ENCODE assay signal across 9 cellular contexts in the genomic region with DNA sequence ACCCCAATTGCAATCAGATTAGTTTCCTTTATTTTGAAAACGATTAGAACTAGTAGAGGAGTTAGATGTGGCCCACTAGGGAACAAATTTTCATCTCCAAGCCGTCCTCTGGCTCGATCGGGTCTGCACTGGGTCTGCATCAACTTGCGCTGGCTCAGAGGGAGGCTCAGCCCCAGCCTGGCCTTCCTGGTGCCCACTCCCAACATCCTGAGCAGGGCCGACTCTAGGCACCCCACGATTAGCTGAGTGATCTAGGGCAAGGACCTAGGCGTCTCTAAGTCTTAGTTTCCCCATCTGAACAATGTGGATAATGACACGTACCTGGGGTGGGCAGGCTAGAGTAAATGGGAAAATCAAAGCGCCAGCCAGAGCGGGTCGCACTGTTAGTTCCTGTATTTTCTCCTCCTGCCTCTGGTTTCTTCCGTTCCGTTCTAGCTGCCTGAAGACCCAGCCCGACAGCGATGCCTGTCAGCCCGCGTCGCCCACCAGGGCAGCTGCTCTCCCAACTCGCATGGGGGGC. TPM values are rescaled to one million over a fixed set of nuclear protein-coding genes. Genes with fewer than 3 reads are reported as not detected.
DNase-seq lines count a peak whose midpoint lies in the region; ATAC-seq and TF ChIP-seq lines count a peak whose summit lies in the region.
"Had no signal": no experiment of that assay in that cellular context is flagged by ENCODE, and none has a peak within 500 bp of the region (broad histone marks: within the 10 kb centered on the region; RNA-seq: fewer than 3 reads in every experiment).

No MANE protein-coding gene starts in this region.

- H3K9me3 ChIP-seq in mesodermal cell (ENCODE audit: control insufficient read depth, low read length) (no peaks in the 10 kb centered on the region), tibial nerve (no peaks in the 10 kb centered on the region)
- H3K9me3 ChIP-seq: prostate gland had no signal

- no peak for ATAC-seq in GM19395 (IDR thresholded peaks at IDR 0.05; ENCODE audit: unreplicated experiment)

- TF ChIP-seq CTCF in dorsolateral prefrontal cortex (IDR thresholded peaks at IDR 0.05 in 54 of 56, conservative IDR thresholded peaks at IDR 0.05 in 2 of 56; ENCODE audit: low read depth in 1 of 56, partially characterized antibody in 56 of 56) = no peak
- TF ChIP-seq CTCF in tibial nerve (IDR thresholded peaks at IDR 0.05) = no peak

- H3K27ac ChIP-seq in dorsolateral prefrontal cortex (no peak overlapping the region), mesodermal cell (ENCODE audit: low read depth, low read length, severe bottlenecking) (no peak overlapping the region), tibial nerve (peak overlapping the region in 1 of 4 donors; percentile 16)
- H3K27ac ChIP-seq: prostate gland had no signal

- intact Hi-C loops in dorsolateral prefrontal cortex (cut with DNase I) = no loop called here

- DNase-seq in SIG-M5 treated with dmso at 0.1 percent for 504 hours (lab: John Stamatoyannopoulos, UW; ENCODE audit: unreplicated experiment) (peak; percentile 32), SIG-M5 (lab: John Stamatoyannopoulos, UW) (no peak), dorsolateral prefrontal cortex (no peak), tibial nerve (ENCODE audit: low spot score in 2 of 2) (no peak), ecto neural progenitor cell (ENCODE audit: low spot score) (no peak), activated gamma-delta T cell treated with Interleukin-2 at 50 U/mL for 16 hours (no peak)

- H3K36me3 ChIP-seq in mesodermal cell (ENCODE audit: control insufficient read depth, insufficient read depth, low read length) = no peaks in the 10 kb centered on the region
- no peaks in the 10 kb centered on the region for H3K36me3 ChIP-seq in tibial nerve
- H3K36me3 ChIP-seq: prostate gland had no signal

- 0 to 8% methylated on average over 11 to 14 of the region's 20 CpGs for WGBS in mesodermal cell (ENCODE audit: insufficient coverage in 2 of 2), 2 experiments
- 29 to 30% methylated on average over 15 to 20 of the region's 20 CpGs for WGBS in tibial nerve, 2 donors

- H3K27me3 ChIP-seq in dorsolateral prefrontal cortex (peaks cover 34 to 100% (median 99%) of the 10 kb centered on the region in 45 donors), tibial nerve (peaks cover 3 to 100% of the 10 kb centered on the region in 2 donors)

- TF ChIP-seq EP300 in tibial nerve (IDR thresholded peaks at IDR 0.05) = no peak

- H3K4me3 ChIP-seq in dorsolateral prefrontal cortex (peak overlapping the region in 33 of 59 donors; percentile 3 to 61 (median 43)), mesodermal cell (ENCODE audit: extremely low read depth, insufficient read depth, low read length, poor library complexity, severe bottlenecking) (peak overlapping the region; percentile 30), tibial nerve (peak overlapping the region; percentile 24 to 39 (median 32))
- H3K4me3 ChIP-seq: prostate gland had no signal

- H3K4me1 ChIP-seq in mesodermal cell (ENCODE audit: control insufficient read depth, insufficient read depth, low read length, poor library complexity, severe bottlenecking) = peaks cover 5% of the 10 kb centered on the region
- peaks cover 0 to 27% (median 13%) of the 10 kb centered on the region in 4 donors for H3K4me1 ChIP-seq in tibial nerve
- H3K4me1 ChIP-seq: prostate gland had no signal

- no peak for TF ChIP-seq POLR2A in tibial nerve (IDR thresholded peaks at IDR 0.05)

RNA-seq across cellular contexts. Expression of gene HAND2, which starts 7.7 kb away (rescaled TPM):
- under 1 TPM in 3 of 120 experiments, not detected in 117; 0.25 to 0.62 (median 0.53) TPM for total RNA-seq in dorsolateral prefrontal cortex
- polyA plus RNA-seq in mesodermal cell (2013, experiment 1 of 2) = 58.0 TPM
- 75.8 TPM for polyA plus RNA-seq in mesodermal cell (2013, experiment 2 of 2)
- 1 to 10 TPM; 1.9 to 5.1 (median 3.6) TPM for total RNA-seq in tibial nerve
